In genomic region chr1:64744492-64745180, GRCh38 we compare ENCODE assay signal across 8 cellular contexts. TPM values are rescaled to one million over a fixed set of nuclear protein-coding genes. Genes with fewer than 3 reads are reported as not detected.
DNase-seq lines count a peak whose midpoint lies in the region; ATAC-seq, FAIRE-seq and TF ChIP-seq lines count a peak whose summit lies in the region.

TSS of gene RAVER2 (plus strand) at chr1:64745075. CDS start at chr1:64745173, 98 bp downstream.

- peak; percentile 12 for DNase-seq in AG09319 (ENCODE audit: extremely low read depth, low read depth)
- DNase-seq in GM19239 (ENCODE audit: insufficient read length, low spot score): peak; percentile 25
- peak; percentile 77 for DNase-seq in activated naive CD8-positive, alpha-beta T cell treated with anti-CD3 and anti-CD28 coated beads, Interleukin-2, amount 10 ng/mL, durations not matched to agents 7 days and 5 days
- DNase-seq in cardiac muscle cell (ENCODE audit: low read depth in 1 of 2, low spot score in 1 of 2): peak; percentile 82 to 92
- peak; percentile 80 to 90 (median 82) for DNase-seq in pancreas

- H3K27me3 Mint-ChIP-seq in activated naive CD8-positive, alpha-beta T cell treated with anti-CD3 and anti-CD28 coated beads, Interleukin-2, amount 10 ng/mL, durations not matched to agents 7 days and 5 days: peaks cover 9% of the 10 kb centered on the region

- FAIRE-seq in GM19239 (lab: Jason Lieb, UNC): no peak
- no peak for FAIRE-seq in pancreas (lab: Jason Lieb, UNC)

- TF ChIP-seq CTCF in AG09319 (IDR thresholded peaks at IDR 0.05; ENCODE audit: low read depth, low read length) (peak; percentile 54), LNCAP (IDR thresholded peaks at IDR 0.05) (peak; percentile 73), cardiac muscle cell (IDR thresholded peaks at IDR 0.05; ENCODE audit: low read depth, low read length) (peak; percentile 58), pancreas (IDR thresholded peaks at IDR 0.05) (peak in 1 of 4 donors; percentile 26)

- H3K27ac ChIP-seq in cardiac muscle cell (peak within 1 kb of the TSS; percentile 59), pancreas (peak within 1 kb of the TSS; percentile 66 to 74 (median 70)), urinary bladder (ENCODE audit: low read depth) (peak within 1 kb of the TSS; percentile 79)

- H3K4me3 ChIP-seq in cardiac muscle cell (peak within 1 kb of the TSS; percentile 98), pancreas (peak within 1 kb of the TSS; percentile 54 to 95 (median 86)), urinary bladder (ENCODE audit: low read depth, low read length) (peak within 1 kb of the TSS; percentile 75)

- H3K27me3 ChIP-seq in cardiac muscle cell (no peaks in the 10 kb centered on the region), pancreas (no peaks in the 10 kb centered on the region)

- H3K36me3 ChIP-seq in cardiac muscle cell: no peaks in the 10 kb centered on the region
- no peaks in the 10 kb centered on the region for H3K36me3 ChIP-seq in pancreas
- H3K36me3 ChIP-seq in urinary bladder (ENCODE audit: insufficient read depth): no peaks in the 10 kb centered on the region

- H3K4me1 Mint-ChIP-seq in activated naive CD8-positive, alpha-beta T cell treated with anti-CD3 and anti-CD28 coated beads, Interleukin-2, amount 10 ng/mL, durations not matched to agents 7 days and 5 days: peaks cover 17% of the 10 kb centered on the region

- ATAC-seq in SK-N-SH treated with all-trans-retinoic acid at 6 μM for 48 hours (peak; percentile 81), pancreas (peak; percentile 86 to 90 (median 89))
- ATAC-seq in activated naive CD8-positive, alpha-beta T cell treated with anti-CD3 and anti-CD28 coated beads, Interleukin-2, amount 10 ng/mL, durations not matched to agents 7 days and 5 days (ENCODE audit: low read depth): peak; percentile 81

- no peaks in the 10 kb centered on the region for H3K9me3 ChIP-seq in cardiac muscle cell (ENCODE audit: low read depth)
- no peaks in the 10 kb centered on the region for H3K9me3 ChIP-seq in pancreas

- no peaks in the 10 kb centered on the region for H3K9me3 Mint-ChIP-seq in activated naive CD8-positive, alpha-beta T cell treated with anti-CD3 and anti-CD28 coated beads, Interleukin-2, amount 10 ng/mL, durations not matched to agents 7 days and 5 days

- intact Hi-C loops in pancreas (cut with DNase I): loop anchor here in 1 of 3 donors (10.0 kb wide), 1 partner anchor 70 kb away; no protein-coding TSS in a partner anchor

- H3K27ac Mint-ChIP-seq in activated naive CD8-positive, alpha-beta T cell treated with anti-CD3 and anti-CD28 coated beads, Interleukin-2, amount 10 ng/mL, durations not matched to agents 7 days and 5 days: peak within 1 kb of the TSS; percentile 84

- peaks cover 9% of the 10 kb centered on the region for H3K4me1 ChIP-seq in cardiac muscle cell (ENCODE audit: low read depth)
- peaks cover 0 to 4% (median 0%) of the 10 kb centered on the region in 3 donors for H3K4me1 ChIP-seq in pancreas
- peaks cover 1% of the 10 kb centered on the region for H3K4me1 ChIP-seq in urinary bladder (ENCODE audit: insufficient read depth)

- 0 to 1% methylated on average over 26 to 76 of the region's 76 CpGs for WGBS in pancreas, 2 donors
- under 1% methylated on average over 75 of the region's 76 CpGs for WGBS in urinary bladder

- H3K4me3 Mint-ChIP-seq in activated naive CD8-positive, alpha-beta T cell treated with anti-CD3 and anti-CD28 coated beads, Interleukin-2, amount 10 ng/mL, durations not matched to agents 7 days and 5 days: peak within 1 kb of the TSS; percentile 86

- H3K36me3 Mint-ChIP-seq in activated naive CD8-positive, alpha-beta T cell treated with anti-CD3 and anti-CD28 coated beads, Interleukin-2, amount 10 ng/mL, durations not matched to agents 7 days and 5 days: no peaks in the 10 kb centered on the region

- POLR2A ChIA-PET in activated naive CD8-positive, alpha-beta T cell treated with anti-CD3 and anti-CD28 coated beads, Interleukin-2, amount 10 ng/mL, durations not matched to agents 7 days and 5 days (lab: Charles Lee): no interaction called here

TF ChIP-seq in SK-N-SH treated with all-trans-retinoic acid at 6 μM for 48 hours, 23 proteins besides CTCF, POLR2A, EP300 and RAD21:
- TF ChIP-seq CSRNP3 (CRISPR knock-in tag; IDR thresholded peaks at IDR 0.05) (no peak), PATZ1 (CRISPR knock-in tag; IDR thresholded peaks at IDR 0.05; ENCODE audit: borderline replicate concordance) (peak; percentile 54; the same call in 1 of the 2 replicates), ZNF8 (CRISPR knock-in tag; IDR thresholded peaks at IDR 0.05) (no peak), ZFP30 (CRISPR knock-in tag; IDR thresholded peaks at IDR 0.05) (no peak), RARB (CRISPR knock-in tag; IDR thresholded peaks at IDR 0.05) (no peak), ESRRG (CRISPR knock-in tag; IDR thresholded peaks at IDR 0.05) (no peak), TOX (CRISPR knock-in tag; IDR thresholded peaks at IDR 0.05; ENCODE audit: borderline replicate concordance) (no peak), ISL1 (CRISPR knock-in tag; IDR thresholded peaks at IDR 0.05) (no peak), ZFP3 (CRISPR knock-in tag; IDR thresholded peaks at IDR 0.05) (no peak)

RNA-seq across cellular contexts. Expression of gene RAVER2, which starts in this region (rescaled TPM):
- 1 to 10 TPM; 7.7 to 9.2 TPM for total RNA-seq in activated naive CD8-positive, alpha-beta T cell treated with anti-CD3 and anti-CD28 coated beads, Interleukin-2, amount 10 ng/mL, durations not matched to agents 7 days and 5 days
- total RNA-seq in cardiac muscle cell (19.2 and 24.0 TPM in 2 replicates), pancreas (1 to 10 TPM; 3.3 to 6.6 (median 4.8) TPM), urinary bladder (25.7 TPM)
- polyA plus RNA-seq in cardiac muscle cell (10.8 and 17.8 TPM in 2 replicates), pancreas (1 to 10 TPM; 5.0 to 8.7 TPM), urinary bladder (7.2 TPM)

Comparison
In these comparisons a context has a peak if more than half of its experiments do, and no peak if none do; other contexts are left out.
1. Peak in every context shown above with its lines: DNase-seq, ATAC-seq, H3K4me3 ChIP-seq and H3K27ac ChIP-seq.
2. DNase-seq: peak in every context shown above with its lines; median percentile 87 in cardiac muscle cell; 82 in pancreas; 77 in activated naive CD8-positive, alpha-beta T cell treated with anti-CD3 and anti-CD28 coated beads, Interleukin-2, amount 10 ng/mL, durations not matched to agents 7 days and 5 days; 25 in GM19239; 12 in AG09319.